8 cellular contexts compared by ENCODE assay signal in genomic region chr15:82647835-82648256, GRCh38. TPM values are rescaled to one million over a fixed set of nuclear protein-coding genes. Genes with fewer than 3 reads are reported as not detected.
DNase-seq lines count a peak whose midpoint lies in the region; ATAC-seq and TF ChIP-seq lines count a peak whose summit lies in the region.

No MANE protein-coding gene starts in this region.

- no peak overlapping the region for H3K9ac ChIP-seq in rectal smooth muscle tissue (ENCODE audit: low read length)

- H3K27me3 ChIP-seq in foreskin keratinocyte (peaks cover 89% of the 10 kb centered on the region), rectal smooth muscle tissue (ENCODE audit: control insufficient read depth, insufficient read depth, low read length) (no peaks in the 10 kb centered on the region)

- TF ChIP-seq CTCF in foreskin keratinocyte (conservative IDR thresholded peaks at IDR 0.05) = no peak

- H3K4me1 ChIP-seq in foreskin keratinocyte (no peaks in the 10 kb centered on the region), rectal smooth muscle tissue (ENCODE audit: control insufficient read depth, insufficient read depth, low read length) (no peaks in the 10 kb centered on the region)

- H3K4me3 ChIP-seq in rectal smooth muscle tissue (ENCODE audit: low read length) = peak overlapping the region; percentile 64

- peak; percentile 11 for DNase-seq in NCI-H748 (lab: John Stamatoyannopoulos, UW; ENCODE audit: unreplicated experiment)
- DNase-seq in NCI-H748 treated with DMSO at 0.1 percent for 48 hours (lab: John Stamatoyannopoulos, UW) = no peak
- DNase-seq in activated CD8-positive, alpha-beta memory T cell treated with anti-CD3 and anti-CD28 coated beads, Interleukin-2, amount 50 U/mL, for 4 hours = peak; percentile 74
- no peak for DNase-seq in foreskin keratinocyte
- no peak for DNase-seq in occipital lobe (lab: John Stamatoyannopoulos, UW)
- no peak for DNase-seq in EL

- no peaks in the 10 kb centered on the region for H3K36me3 ChIP-seq in rectal smooth muscle tissue (ENCODE audit: control insufficient read depth, insufficient read depth, low read length)

- ATAC-seq in foreskin keratinocyte (peak; percentile 34), GM21526 (IDR thresholded peaks at IDR 0.05; ENCODE audit: low FRiP score, unreplicated experiment) (no peak)

- no peak overlapping the region for H3K27ac ChIP-seq in foreskin keratinocyte
- no peak overlapping the region for H3K27ac ChIP-seq in rectal smooth muscle tissue (ENCODE audit: low read depth, low read length)

RNA-seq across cellular contexts. Expression of gene CPEB1, which starts 0.7 kb away (rescaled TPM):
- total RNA-seq in foreskin keratinocyte (not detected in 2 replicates), occipital lobe (2.8 TPM)
- polyA plus RNA-seq in foreskin keratinocyte = 0.03 TPM in 1 of 2 replicates, not detected in the other

Comparison
In these comparisons a context has a peak if more than half of its experiments do, and no peak if none do; other contexts are left out.
1. DNase-seq: peak in NCI-H748 (single experiment) and activated CD8-positive, alpha-beta memory T cell treated with anti-CD3 and anti-CD28 coated beads, Interleukin-2, amount 50 U/mL, for 4 hours (single experiment); none in NCI-H748 treated with DMSO at 0.1 percent for 48 hours (single experiment), foreskin keratinocyte (0 of 2), occipital lobe (single experiment) and EL (single experiment).